8 cellular contexts compared by ENCODE assay signal in genomic region chr11:68903288-68903630, GRCh38. TPM values are rescaled to one million over a fixed set of nuclear protein-coding genes. Genes with fewer than 3 reads are reported as not detected.
DNase-seq lines count a peak whose midpoint lies in the region; ATAC-seq and TF ChIP-seq lines count a peak whose summit lies in the region.

No MANE protein-coding gene starts in this region.

- peak overlapping the region; percentile 100 for H3K4me3 ChIP-seq in Karpas-422 (ENCODE audit: low read length)
- H3K4me3 ChIP-seq in colonic mucosa = peak overlapping the region; percentile 78

- peaks cover 26% of the 10 kb centered on the region for H4K20me1 ChIP-seq in Karpas-422 (ENCODE audit: insufficient read depth, low read depth, low read length)

- H3K9me3 Mint-ChIP-seq in nephron = no peaks in the 10 kb centered on the region

- H3K79me2 ChIP-seq in Karpas-422 (ENCODE audit: low read length) = peaks cover 78% of the 10 kb centered on the region

- in situ Hi-C loops in ACHN (cut with HindIII; ENCODE audit: low pct_ligation_motif_present, low pct_unique_long_range_greater_than_20kb, low sequenced_read_pairs) = no loop called here

- H3K36me3 ChIP-seq in Karpas-422 (ENCODE audit: insufficient read depth, low read length) (peaks cover 17% of the 10 kb centered on the region; the same call in 1 of the 2 replicates), colonic mucosa (no peaks in the 10 kb centered on the region)

- peak overlapping the region; percentile 99 for H2AFZ ChIP-seq in Karpas-422 (ENCODE audit: low read length)

- peak overlapping the region; percentile 70 to 95 (median 86) for H3K27ac Mint-ChIP-seq in nephron

- no peaks in the 10 kb centered on the region for H3K27me3 Mint-ChIP-seq in nephron (ENCODE audit: low read depth)

- H3K36me3 Mint-ChIP-seq in nephron (ENCODE audit: low read depth) = peaks cover 33% of the 10 kb centered on the region

- H3K4me1 Mint-ChIP-seq in nephron = peaks cover 25% of the 10 kb centered on the region

- H3K27ac ChIP-seq in Karpas-422 (ENCODE audit: low read length) = peak overlapping the region; percentile 46; the same call in 1 of the 2 replicates
- peak overlapping the region; percentile 55 for H3K27ac ChIP-seq in colonic mucosa

- H3K4me3 Mint-ChIP-seq in nephron = peak overlapping the region; percentile 98 to 100 (median 99)

- peak overlapping the region; percentile 96 for H3K4me2 ChIP-seq in Karpas-422 (ENCODE audit: low read depth, low read length, poor library complexity, severe bottlenecking)

- H3K9ac ChIP-seq in Karpas-422 (ENCODE audit: low read length) (peak overlapping the region; percentile 99), colonic mucosa (ENCODE audit: low read depth in 2 of 2, low read length in 2 of 2) (peak overlapping the region; percentile 82 to 90)

- H3K4me1 ChIP-seq in Karpas-422 (ENCODE audit: low read length) (peaks cover 26% of the 10 kb centered on the region), colonic mucosa (peaks cover 13% of the 10 kb centered on the region)

- intact Hi-C loops in colonic mucosa (cut with DNase I) = no loop called here

- no peaks in the 10 kb centered on the region for H3K9me3 ChIP-seq in Karpas-422 (ENCODE audit: low read length)
- H3K9me3 ChIP-seq in colonic mucosa = no peaks in the 10 kb centered on the region

- DNase-seq in Karpas-422 (peak; percentile 49), colonic mucosa (no peak), ACHN (no peak), occipital lobe (lab: John Stamatoyannopoulos, UW) (no peak), activated gamma-delta T cell (lab: John Stamatoyannopoulos, UW) (no peak)

- H3K9me2 ChIP-seq in Karpas-422 (replicated peaks; ENCODE audit: insufficient read depth, low read length) = no peaks in the 10 kb centered on the region

- H3K27me3 ChIP-seq in Karpas-422 (ENCODE audit: low read length) (no peaks in the 10 kb centered on the region), colonic mucosa (no peaks in the 10 kb centered on the region)

- no peak for TF ChIP-seq CTCF in colonic mucosa (IDR thresholded peaks at IDR 0.05)
- no peak for TF ChIP-seq CTCF in nephron (IDR thresholded peaks at IDR 0.05; ENCODE audit: unreplicated experiment in 3 of 3)

- peak; percentile 13 for ATAC-seq in GM19351 (IDR thresholded peaks at IDR 0.05; ENCODE audit: unreplicated experiment)
- no peak for ATAC-seq in GM18867 (IDR thresholded peaks at IDR 0.05; ENCODE audit: unreplicated experiment)

RNA-seq across cellular contexts. Expression of gene MRPL21, which starts 0.4 kb away (rescaled TPM):
- total RNA-seq in Karpas-422 (2014; rRNA removed; shearing (Covaris generic); ENCODE audit: low replicate concordance) = 88.3 and 121 TPM in 2 replicates
- 100 to 1,000 TPM in 1 of 2 donors, 10 to 100 TPM in 1; 59.8 to 104 TPM for total RNA-seq in colonic mucosa
- total RNA-seq in occipital lobe = 43.2 TPM

RNA-seq across cellular contexts. Expression of gene IGHMBP2, which starts 0.4 kb away (rescaled TPM):
- 6.3 and 21.5 TPM in 2 replicates for total RNA-seq in Karpas-422 (2014; rRNA removed; shearing (Covaris generic); ENCODE audit: low replicate concordance)
- total RNA-seq in colonic mucosa = 10 to 100 TPM; 16.6 to 20.4 TPM
- 8.1 TPM for total RNA-seq in occipital lobe
